ENCODE assay signal across 16 cellular contexts in genomic region chr7:50857804-50858203, GRCh38.
DNase-seq lines count a peak whose midpoint lies in the region; TF ChIP-seq lines count a peak whose summit lies in the region.
"Had no signal": no experiment of that assay in that cellular context is flagged by ENCODE, and none has a peak within 500 bp of the region (broad histone marks: within the 10 kb centered on the region; RNA-seq: fewer than 3 reads in every experiment).

No MANE protein-coding gene starts in this region.

- no peaks in the 10 kb centered on the region for H3K9me3 Mint-ChIP-seq in osteocyte (ENCODE audit: unreplicated experiment)
- H3K9me3 Mint-ChIP-seq: nephron progenitor cell had no signal

- H3F3A ChIP-seq in MM.1S (ENCODE audit: insufficient read depth, low read length): no peaks in the 10 kb centered on the region

- no peak overlapping the region for H2AFZ ChIP-seq in osteoblast (ENCODE audit: low read length)
- no peak overlapping the region for H2AFZ ChIP-seq in MM.1S (ENCODE audit: low read length)

- no peaks in the 10 kb centered on the region for H3K9me2 ChIP-seq in MM.1S (replicated peaks; ENCODE audit: insufficient read depth, low read length)

- H3K27ac ChIP-seq in osteoblast (ENCODE audit: low read depth, low read length) (no peak overlapping the region), MM.1S (ENCODE audit: low read length) (no peak overlapping the region)
- H3K27ac ChIP-seq: psoas muscle had no signal

- H3K79me2 ChIP-seq in osteoblast (ENCODE audit: insufficient read depth, low read length): no peaks in the 10 kb centered on the region
- no peaks in the 10 kb centered on the region for H3K79me2 ChIP-seq in MM.1S (ENCODE audit: low read length)

- no peaks in the 10 kb centered on the region for H3K27me3 Mint-ChIP-seq in osteocyte (ENCODE audit: unreplicated experiment)

- no peak overlapping the region for H3K9ac ChIP-seq in MM.1S (ENCODE audit: low read length)

- H3K4me1 Mint-ChIP-seq in osteocyte (ENCODE audit: unreplicated experiment): peaks cover 7% of the 10 kb centered on the region
- H3K4me1 Mint-ChIP-seq: nephron progenitor cell had no signal

- H3K27ac Mint-ChIP-seq in osteocyte (ENCODE audit: unreplicated experiment): no peak overlapping the region
- H3K27ac Mint-ChIP-seq: nephron progenitor cell had no signal

- no peaks in the 10 kb centered on the region for H3K27me3 ChIP-seq in osteoblast (ENCODE audit: insufficient read depth, low read length)
- no peaks in the 10 kb centered on the region for H3K27me3 ChIP-seq in MM.1S (replicated peaks; ENCODE audit: insufficient read depth, low read length)

- H3K4me3 ChIP-seq in osteoblast (ENCODE audit: insufficient read depth, low read length) (no peak overlapping the region), MM.1S (ENCODE audit: low read length) (no peak overlapping the region)
- H3K4me3 ChIP-seq: psoas muscle had no signal

- peak; percentile 7 to 50 for DNase-seq in NCI-H524 (lab: John Stamatoyannopoulos, UW)
- no peak for DNase-seq in NCI-H524 treated with DMSO at 0.1 percent for 48 hours (lab: John Stamatoyannopoulos, UW)
- DNase-seq in DMS53 treated with DMSO at 0.1 percent for 48 hours (lab: John Stamatoyannopoulos, UW; ENCODE audit: unreplicated experiment): peak; percentile 6
- peak; percentile 51 for DNase-seq in NCI-H345 treated with DMSO at 0.1 percent for 48 hours (lab: John Stamatoyannopoulos, UW; ENCODE audit: unreplicated experiment)
- peak; percentile 34 for DNase-seq in osteocyte (ENCODE audit: extremely low spot score, unreplicated experiment)
- DNase-seq in osteoblast (ENCODE audit: insufficient read length, low spot score, missing footprints): no peak
- DNase-seq in GM20000 (ENCODE audit: low spot score): no peak
- DNase-seq in MM.1S: no peak
- DNase-seq: activated CD4-positive, alpha-beta T cell treated with anti-CD3 and anti-CD28 coated beads for 48 hours; activated gamma-delta T cell treated with Interleukin-2 at 50 U/mL for 16 hours; central memory CD4-positive, alpha-beta T cell; NCI-H2227 treated with DMSO at 0.1 percent for 48 hours; nephron progenitor cell; psoas muscle; stimulated activated CD4-positive, alpha-beta T cell treated with anti-CD3 and anti-CD28 coated beads, Interleukin-4, amount 100 ng/mL, for 24 hours; T-helper 1 cell had no signal

- H3K36me3 ChIP-seq in osteoblast (ENCODE audit: insufficient read depth, low read length) (no peaks in the 10 kb centered on the region), MM.1S (replicated peaks; ENCODE audit: insufficient read depth, low read length) (no peaks in the 10 kb centered on the region)

- H3K4me2 ChIP-seq in osteoblast (ENCODE audit: insufficient read depth, low read length) (no peak overlapping the region), MM.1S (ENCODE audit: low read depth, low read length) (no peak overlapping the region)

- no peaks in the 10 kb centered on the region for H3K9me3 ChIP-seq in osteoblast (ENCODE audit: low read depth, low read length)
- no peaks in the 10 kb centered on the region for H3K9me3 ChIP-seq in MM.1S (replicated peaks; ENCODE audit: insufficient read depth, low read length)
- H3K9me3 ChIP-seq: psoas muscle had no signal

- TF ChIP-seq CTCF in osteocyte (IDR thresholded peaks at IDR 0.05): no peak
- no peak for TF ChIP-seq CTCF in osteoblast (IDR thresholded peaks at IDR 0.05; ENCODE audit: extremely low read depth, low read depth, low read length)
- TF ChIP-seq CTCF in GM20000 (IDR thresholded peaks at IDR 0.05; ENCODE audit: extremely low read depth, missing control alignments): no peak
- no peak for TF ChIP-seq CTCF in MM.1S (IDR thresholded peaks at IDR 0.05; ENCODE audit: low read length)

- H3K4me1 ChIP-seq in osteoblast (ENCODE audit: insufficient read depth, low read length) (peaks cover 7% of the 10 kb centered on the region), MM.1S (ENCODE audit: low read length) (no peaks in the 10 kb centered on the region)
- H3K4me1 ChIP-seq: psoas muscle had no signal

- H4K20me1 ChIP-seq in osteoblast (ENCODE audit: insufficient read depth, low read length) (no peaks in the 10 kb centered on the region), MM.1S (ENCODE audit: insufficient read depth, low read length) (no peaks in the 10 kb centered on the region)

- H3K36me3 Mint-ChIP-seq in osteocyte (ENCODE audit: unreplicated experiment): no peaks in the 10 kb centered on the region

- no peak overlapping the region for H3K4me3 Mint-ChIP-seq in osteocyte (ENCODE audit: unreplicated experiment)
- H3K4me3 Mint-ChIP-seq: nephron progenitor cell had no signal

Comparison
In these comparisons a context has a peak if more than half of its experiments do, and no peak if none do; other contexts are left out.
1. DNase-seq: peak in NCI-H524 (2 of 2), DMS53 treated with DMSO at 0.1 percent for 48 hours (single experiment), NCI-H345 treated with DMSO at 0.1 percent for 48 hours (single experiment) and osteocyte (single experiment); none in NCI-H524 treated with DMSO at 0.1 percent for 48 hours (single experiment), osteoblast (single experiment), GM20000 (single experiment) and MM.1S (single experiment).